In genomic region chr7:57120123-57120784, GRCh38 we compare ENCODE assay signal across 6 cellular contexts. TPM values are rescaled to one million over a fixed set of nuclear protein-coding genes. Genes with fewer than 3 reads are reported as not detected.
"Had no signal": no experiment of that assay in that cellular context is flagged by ENCODE, and none has a peak within 500 bp of the region (broad histone marks: within the 10 kb centered on the region; RNA-seq: fewer than 3 reads in every experiment).

No MANE protein-coding gene starts in this region.

RNA-seq across cellular contexts. Expression of gene ZNF479, which starts 12.0 kb away (rescaled TPM):
- total RNA-seq: GM23248, GM23338, H4, H7, H9, HFFc6 had no signal
- polyA plus RNA-seq: GM23248, GM23338 had no signal
